In the genomic region with DNA sequence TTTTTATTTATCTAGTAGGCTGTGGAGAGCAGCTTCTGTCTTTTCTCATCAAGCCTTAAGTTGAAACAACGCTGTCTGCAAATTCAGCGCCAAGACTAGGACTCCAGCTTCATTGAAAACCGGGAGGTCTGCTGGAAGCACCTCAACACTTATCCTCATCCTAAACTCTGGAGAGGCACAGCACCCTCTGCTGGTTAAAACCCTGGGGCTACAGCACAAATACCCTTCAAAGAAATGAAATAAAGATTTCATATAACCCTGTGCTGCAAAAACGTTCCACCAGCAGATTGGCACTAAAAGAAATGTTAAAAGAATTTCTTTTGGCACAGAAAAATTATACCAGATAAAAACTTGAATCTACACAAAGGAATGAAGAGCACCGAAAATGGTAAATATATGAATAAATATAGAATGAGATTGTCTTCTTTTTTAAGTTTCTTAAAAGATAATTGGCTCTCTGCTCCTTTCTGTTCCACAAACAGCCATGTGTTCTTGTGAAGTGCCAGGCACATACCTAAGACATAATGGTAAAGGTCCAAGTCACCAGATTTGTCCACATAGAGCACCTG, we compare ENCODE assay signal across 8 cellular contexts.
DNase-seq lines count a peak whose midpoint lies in the region; ATAC-seq, FAIRE-seq and TF ChIP-seq lines count a peak whose summit lies in the region.

No MANE protein-coding gene starts in this region.

- TF ChIP-seq POLR2A in GM12892 (IDR thresholded peaks at IDR 0.05; ENCODE audit: low read depth, low read length): no peak

- no peaks in the 10 kb centered on the region for H3K27me3 ChIP-seq in pancreas

- 21 to 22% methylated on average over 5 of the region's 5 CpGs for WGBS in pancreas, 2 donors

- no peaks in the 10 kb centered on the region for H3K36me3 ChIP-seq in pancreas

- peak; percentile 63 for TF ChIP-seq CTCF in epithelial cell of esophagus (IDR thresholded peaks at IDR 0.05; ENCODE audit: insufficient read depth, low read depth, low read length, missing control alignments)
- peak; percentile 35 to 58 (median 52) for TF ChIP-seq CTCF in pancreas (IDR thresholded peaks at IDR 0.05)

- DNase-seq in GM12892 (ENCODE audit: insufficient read length) (no peak), NCI-H1694 treated with DMSO at 0.1 percent for 48 hours (lab: John Stamatoyannopoulos, UW) (peak; percentile 20), epithelial cell of esophagus (ENCODE audit: low read depth) (peak; percentile 59), pancreas (peak in 5 of 6 donors; percentile 24 to 66 (median 57)), DMS79 treated with DMSO at 0.1 percent for 48 hours (lab: John Stamatoyannopoulos, UW) (no peak)
- peak; percentile 67 to 75 for DNase-seq in activated CD4-positive, alpha-beta T cell treated with anti-CD3 and anti-CD28 coated beads, Interleukin-2, amount 50 U/mL, for 48 hours

- H3K4me3 ChIP-seq in epithelial cell of esophagus (ENCODE audit: low read length) (no peak overlapping the region), pancreas (no peak overlapping the region)

- no peaks in the 10 kb centered on the region for H3K9me3 ChIP-seq in pancreas

- ATAC-seq in pancreas (peak; percentile 64 to 94 (median 86)), GM19324 (IDR thresholded peaks at IDR 0.05; ENCODE audit: low FRiP score, unreplicated experiment) (no peak), HG03571 (IDR thresholded peaks at IDR 0.05; ENCODE audit: unreplicated experiment) (no peak)

- no peak overlapping the region for H3K27ac ChIP-seq in pancreas

- intact Hi-C loops in pancreas (cut with DNase I): no loop called here

- FAIRE-seq in GM12892 (lab: Jason Lieb, UNC) (peak; percentile 27), pancreas (lab: Jason Lieb, UNC) (no peak)

- H3K4me1 ChIP-seq in pancreas: peaks cover 0 to 6% (median 0%) of the 10 kb centered on the region in 3 donors

Comparison
In these comparisons a context has a peak if more than half of its experiments do, and no peak if none do; other contexts are left out.
1. DNase-seq: peak in NCI-H1694 treated with DMSO at 0.1 percent for 48 hours (single experiment), activated CD4-positive, alpha-beta T cell treated with anti-CD3 and anti-CD28 coated beads, Interleukin-2, amount 50 U/mL, for 48 hours (2 of 2), epithelial cell of esophagus (single experiment) and pancreas (5 of 6); none in GM12892 (single experiment) and DMS79 treated with DMSO at 0.1 percent for 48 hours (single experiment).
2. ATAC-seq: peak in pancreas (4 of 4); none in GM19324 (single experiment) and HG03571 (single experiment).